19 cellular contexts compared by ENCODE assay signal in genomic region chr19:50790898-50791562, GRCh38. TPM values are rescaled to one million over a fixed set of nuclear protein-coding genes. Genes with fewer than 3 reads are reported as not detected.
A peak's percentile ranks its signal among the peaks of the same experiment; 100 is the strongest.
DNase-seq lines count a peak whose midpoint lies in the region; ATAC-seq and TF ChIP-seq lines count a peak whose summit lies in the region.
"Had no signal": no experiment of that assay in that cellular context is flagged by ENCODE, and none has a peak within 500 bp of the region (broad histone marks: within the 10 kb centered on the region; RNA-seq: fewer than 3 reads in every experiment).

No MANE protein-coding gene starts in this region.

- H3K27me3 ChIP-seq in foreskin keratinocyte: no peaks in the 10 kb centered on the region
- H3K27me3 ChIP-seq: BLaER1 treated with 17β-estradiol and CSF1 and Interleukin-3, amounts not matched to agents 10 nM and 100 nM had no signal

- TF ChIP-seq CTCF in 22Rv1 (IDR thresholded peaks at IDR 0.05) (no peak), fibroblast of villous mesenchyme (IDR thresholded peaks at IDR 0.05; ENCODE audit: insufficient read depth, low read depth, low read length) (no peak), foreskin keratinocyte (conservative IDR thresholded peaks at IDR 0.05) (no peak)

- ATAC-seq in Right ventricle myocardium superior (ENCODE audit: poor library complexity) (no peak), foreskin keratinocyte (no peak)

- H3K4me1 ChIP-seq in foreskin keratinocyte: no peaks in the 10 kb centered on the region

- POLR2A ChIA-PET in HEK293T (lab: Yijun Ruan, JAX): no interaction called here

- H3K27ac ChIP-seq in 22Rv1: peak overlapping the region; percentile 98; the same call in 1 of the 2 replicates
- no peak overlapping the region for H3K27ac ChIP-seq in foreskin keratinocyte
- H3K27ac ChIP-seq: BLaER1 treated with 17β-estradiol and CSF1 and Interleukin-3, amounts not matched to agents 10 nM and 100 nM had no signal

- intact Hi-C loops in Right ventricle myocardium superior (cut with DNase I): no loop called here

- CTCF ChIA-PET in HEK293T (lab: Yijun Ruan, JAX): interaction anchor here (1.4 kb wide), 1 partner anchor 131 kb away, joined by 3 read pairs; no protein-coding TSS in a partner anchor

- H3K4me3 ChIP-seq in fibroblast of villous mesenchyme (ENCODE audit: low read depth, low read length): no peak overlapping the region
- H3K4me3 ChIP-seq: BLaER1 treated with 17β-estradiol and CSF1 and Interleukin-3, amounts not matched to agents 10 nM and 100 nM had no signal

- DNase-seq in DMS 273 (lab: John Stamatoyannopoulos, UW; ENCODE audit: unreplicated experiment): peak; percentile 52
- no peak for DNase-seq in DMS 273 treated with DMSO at 0.1 percent for 48 hours (lab: John Stamatoyannopoulos, UW)
- no peak for DNase-seq in HEK293T (ENCODE audit: extremely low spot score)
- DNase-seq in fibroblast of villous mesenchyme (ENCODE audit: low read depth): peak; percentile 6
- no peak for DNase-seq in Right ventricle myocardium superior
- no peak for DNase-seq in NAMALWA (ENCODE audit: low spot score)
- no peak for DNase-seq in foreskin keratinocyte
- DNase-seq: 8988T, COR-L47, DMS79, GDM1, NCI-H1417 treated with DMSO at 0.1 percent for 48 hours, NCI-H2029 treated with DMSO at 0.1 percent for 48 hours, NCI-H345, NCI-H526 treated with DMSO at 0.1 percent for 48 hours had no signal

TF ChIP-seq in HEK293T, 16 proteins besides CTCF, POLR2A, EP300 and RAD21:
- no peak for TF ChIP-seq FOXM1 (IDR thresholded peaks at IDR 0.05; ENCODE audit: borderline replicate concordance)
- 0 out of 2 replicates have a peak, but pooled peaks have one; percentile 9 for TF ChIP-seq L3MBTL2 (conservative IDR thresholded peaks at IDR 0.05)
- TF ChIP-seq ELF4 (IDR thresholded peaks at IDR 0.05): 0 out of 2 replicates have a peak, but pooled peaks have one; percentile 21

RNA-seq across cellular contexts. Expression of gene ACP4, which starts 0.8 kb away (rescaled TPM):
- not detected in 2 replicates for total RNA-seq in fibroblast of villous mesenchyme
- total RNA-seq in Right ventricle myocardium superior: not detected
- not detected in 2 replicates for total RNA-seq in foreskin keratinocyte
- polyA plus RNA-seq in foreskin keratinocyte: not detected in 2 replicates
- total RNA-seq: H4, LHCN-M2 had no signal

RNA-seq across cellular contexts. Expression of gene GPR32, which starts 20.8 kb away (rescaled TPM):
- total RNA-seq in fibroblast of villous mesenchyme (not detected in 2 replicates), Right ventricle myocardium superior (not detected), foreskin keratinocyte (not detected in 2 replicates)
- polyA plus RNA-seq in foreskin keratinocyte: not detected in 2 replicates
- total RNA-seq: H4, LHCN-M2 had no signal

RNA-seq across cellular contexts. Expression of gene KLK1, which starts 32.6 kb away (rescaled TPM):
- total RNA-seq in fibroblast of villous mesenchyme (not detected in 2 replicates), Right ventricle myocardium superior (not detected), foreskin keratinocyte (1.1 and 1.3 TPM in 2 replicates)
- 3.9 and 5.0 TPM in 2 replicates for polyA plus RNA-seq in foreskin keratinocyte
- total RNA-seq: H4, LHCN-M2 had no signal

RNA-seq across cellular contexts. Expression of gene KLK15, which starts 42.3 kb away (rescaled TPM):
- not detected in 2 replicates for total RNA-seq in fibroblast of villous mesenchyme
- not detected for total RNA-seq in Right ventricle myocardium superior
- not detected in 2 replicates for total RNA-seq in foreskin keratinocyte
- polyA plus RNA-seq in foreskin keratinocyte: not detected in 2 replicates
- total RNA-seq: H4, LHCN-M2 had no signal

Comparison
In these comparisons a context has a peak if more than half of its experiments do, and no peak if none do; other contexts are left out.
1. DNase-seq: peak in DMS 273 (single experiment) and fibroblast of villous mesenchyme (single experiment); none in DMS 273 treated with DMSO at 0.1 percent for 48 hours (single experiment), HEK293T (single experiment), Right ventricle myocardium superior (single experiment), NAMALWA (single experiment) and foreskin keratinocyte (0 of 2).